ENCODE assay signal across 9 cellular contexts in the genomic region with DNA sequence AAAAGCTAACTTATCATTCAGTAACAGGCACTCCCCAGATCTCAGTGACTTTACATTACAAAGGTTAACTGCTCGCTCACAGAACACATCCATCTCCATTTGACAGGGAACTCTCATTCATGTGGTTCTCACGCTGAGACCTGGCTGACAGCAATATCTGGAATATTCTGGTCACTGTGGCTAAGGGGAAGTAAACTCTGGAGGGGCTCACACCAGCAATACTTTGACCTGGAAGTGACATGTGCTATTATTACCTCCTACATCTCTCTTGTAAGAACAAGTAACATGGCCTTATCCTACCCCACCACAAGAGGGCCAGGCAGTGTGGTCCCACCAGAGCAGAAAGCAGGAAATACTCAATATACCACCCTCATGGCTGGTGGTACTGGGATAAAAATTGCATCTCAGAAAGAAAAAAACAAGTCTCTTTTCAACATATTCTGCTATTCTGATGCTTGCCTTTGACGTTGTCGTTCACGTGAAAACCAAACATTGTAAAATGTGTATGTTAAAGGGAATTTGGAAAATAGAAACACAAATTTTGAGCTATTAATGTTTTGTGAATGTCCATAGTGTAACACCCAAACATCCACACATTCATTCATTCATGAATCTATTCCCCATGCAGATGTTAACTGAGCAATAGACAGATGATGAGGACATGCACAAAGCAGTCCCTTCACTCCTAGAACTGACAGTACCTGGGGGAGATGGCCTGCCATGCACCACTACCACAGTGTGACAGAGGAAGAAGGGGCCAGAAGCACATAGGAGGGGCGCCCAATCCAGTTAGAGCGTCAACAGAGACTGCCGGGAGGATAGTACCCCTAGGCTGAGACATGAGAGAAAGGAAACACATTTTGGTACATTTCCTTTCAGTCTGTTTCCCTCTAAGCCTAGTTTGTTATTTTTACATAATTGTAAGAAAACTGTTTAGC.
A peak's percentile ranks its signal among the peaks of the same experiment; 100 is the strongest.
DNase-seq lines count a peak whose midpoint lies in the region; FAIRE-seq and TF ChIP-seq lines count a peak whose summit lies in the region.
"Had no signal": no experiment of that assay in that cellular context is flagged by ENCODE, and none has a peak within 500 bp of the region (broad histone marks: within the 10 kb centered on the region; RNA-seq: fewer than 3 reads in every experiment).

No MANE protein-coding gene starts in this region.

- H3K27me3 Mint-ChIP-seq in activated naive CD4-positive, alpha-beta T cell treated with anti-CD3 and anti-CD28 coated beads for 36 hours (ENCODE audit: low read depth), result peaks cover 9% of the 10 kb centered on the region

- DNase-seq in DMS153 treated with DMSO at 0.1 percent for 48 hours (lab: John Stamatoyannopoulos, UW; ENCODE audit: unreplicated experiment), result peak; percentile 67
- DNase-seq in GM20000 (ENCODE audit: low spot score), result peak; percentile 54
- DNase-seq in HuH-7 (ENCODE audit: low spot score), result peak; percentile 48
- DNase-seq in SHP77 (lab: John Stamatoyannopoulos, UW), result peak; percentile 62 to 66
- peak; percentile 62 for DNase-seq in activated naive CD4-positive, alpha-beta T cell treated with anti-CD3 and anti-CD28 coated beads for 36 hours
- no peak for DNase-seq in kidney
- DNase-seq in stimulated activated CD8-positive, alpha-beta memory T cell treated with anti-CD3 and anti-CD28 coated beads, Interleukin-15, amount 100 ng/mL, for 48 hours (ENCODE audit: low read depth in 2 of 2), result peak; percentile 21 to 33
- no peak for DNase-seq in NCI-H187 treated with DMSO at 0.1 percent for 48 hours (lab: John Stamatoyannopoulos, UW)

- no peaks in the 10 kb centered on the region for H3K9me3 ChIP-seq in kidney (ENCODE audit: control insufficient read depth in 1 of 2, low read length in 2 of 2)

- H3K27ac ChIP-seq in kidney (ENCODE audit: low read depth in 2 of 2, low read length in 2 of 2), result no peak overlapping the region

- peaks cover 7% of the 10 kb centered on the region for H3K4me1 Mint-ChIP-seq in activated naive CD4-positive, alpha-beta T cell treated with anti-CD3 and anti-CD28 coated beads for 36 hours (ENCODE audit: low read depth)

- H3K27ac Mint-ChIP-seq in activated naive CD4-positive, alpha-beta T cell treated with anti-CD3 and anti-CD28 coated beads for 36 hours, result no peak overlapping the region

- no peak overlapping the region for H3K9ac ChIP-seq in kidney (ENCODE audit: low read length in 2 of 2)

- no peaks in the 10 kb centered on the region for H3K4me1 ChIP-seq in kidney (ENCODE audit: control insufficient read depth in 1 of 2, insufficient read depth in 1 of 2, low read depth in 1 of 2, low read length in 2 of 2)

- H3K9me3 Mint-ChIP-seq in activated naive CD4-positive, alpha-beta T cell treated with anti-CD3 and anti-CD28 coated beads for 36 hours, result no peaks in the 10 kb centered on the region

- no peak overlapping the region for H3K4me3 ChIP-seq in kidney (ENCODE audit: low read length in 2 of 2)

- H3K36me3 Mint-ChIP-seq in activated naive CD4-positive, alpha-beta T cell treated with anti-CD3 and anti-CD28 coated beads for 36 hours (ENCODE audit: low read depth), result no peaks in the 10 kb centered on the region

- no peaks in the 10 kb centered on the region for H3K36me3 ChIP-seq in kidney (ENCODE audit: control insufficient read depth in 1 of 2, insufficient read depth in 2 of 2, low read length in 2 of 2)

- intact Hi-C loops in activated naive CD4-positive, alpha-beta T cell treated with anti-CD3 and anti-CD28 coated beads for 36 hours (cut with micrococcal nuclease), result loop anchor here (1.0 to 5.0 kb wide), 4 partner anchors 41 to 245 kb away; no protein-coding TSS in a partner anchor
- intact Hi-C loops in kidney (cut with DNase I), result loop anchor here (5.0 kb wide), 1 partner anchor 740 kb away; no protein-coding TSS in a partner anchor

- FAIRE-seq in kidney (lab: Jason Lieb, UNC), result no peak
- FAIRE-seq: colon had no signal

- H3K4me3 Mint-ChIP-seq in activated naive CD4-positive, alpha-beta T cell treated with anti-CD3 and anti-CD28 coated beads for 36 hours, result no peak overlapping the region

- CTCF ChIA-PET in activated naive CD4-positive, alpha-beta T cell treated with anti-CD3 and anti-CD28 coated beads for 36 hours (lab: Charles Lee), result interaction anchor here (0.5 to 2.1 kb wide), 5 partner anchors 99 to 252 kb away, joined by 3 to 6 read pairs (median 4); no protein-coding TSS in a partner anchor

- TF ChIP-seq CTCF in GM20000 (IDR thresholded peaks at IDR 0.05; ENCODE audit: extremely low read depth, missing control alignments) (peak; percentile 39), kidney (IDR thresholded peaks at IDR 0.05; ENCODE audit: borderline replicate concordance, extremely low read depth, insufficient read depth) (peak; percentile 24)

Comparison
In these comparisons a context has a peak if more than half of its experiments do, and no peak if none do; other contexts are left out.
1. DNase-seq: peak in DMS153 treated with DMSO at 0.1 percent for 48 hours (single experiment), GM20000 (single experiment), HuH-7 (single experiment), SHP77 (2 of 2), activated naive CD4-positive, alpha-beta T cell treated with anti-CD3 and anti-CD28 coated beads for 36 hours (single experiment) and stimulated activated CD8-positive, alpha-beta memory T cell treated with anti-CD3 and anti-CD28 coated beads, Interleukin-15, amount 100 ng/mL, for 48 hours (2 of 2); none in kidney (single experiment) and NCI-H187 treated with DMSO at 0.1 percent for 48 hours (single experiment).